Comparison of ENCODE assay signal across 30 cellular contexts in genomic region chr1:172168597-172168872, GRCh38.
DNase-seq lines count a peak whose midpoint lies in the region; ATAC-seq and TF ChIP-seq lines count a peak whose summit lies in the region.
"Had no signal": no experiment of that assay in that cellular context is flagged by ENCODE, and none has a peak within 500 bp of the region (broad histone marks: within the 10 kb centered on the region; RNA-seq: fewer than 3 reads in every experiment).

No MANE protein-coding gene starts in this region.

- H3K9me3 ChIP-seq in BE2C (no peaks in the 10 kb centered on the region), MG63 (no peaks in the 10 kb centered on the region)
- H3K9me3 ChIP-seq: BLaER1 treated with 17β-estradiol and CSF1 and Interleukin-3, amounts not matched to agents 10 nM and 100 nM; SJCRH30; spleen; tibial nerve had no signal

- peak overlapping the region; percentile 61 to 88 (median 76) for H3K27ac Mint-ChIP-seq in brain
- peak overlapping the region; percentile 95 to 96 (median 95) for H3K27ac Mint-ChIP-seq in nephron
- H3K27ac Mint-ChIP-seq: activated naive CD4-positive, alpha-beta T cell treated with anti-CD3 and anti-CD28 coated beads, Interleukin-2, amount 50 U/mL, for 72 hours; endodermal cell; stimulated activated naive CD8-positive, alpha-beta T cell treated with anti-CD3 and anti-CD28 coated beads, Interleukin-15, Interleukin-2, amounts not matched to agents 100 ng/mL and 50 ng/mL, for 24 hours; T-cell had no signal

- H3K9me3 Mint-ChIP-seq in brain (peaks cover 0 to 2% (median 0%) of the 10 kb centered on the region in 5 experiments), nephron (no peaks in the 10 kb centered on the region)
- H3K9me3 Mint-ChIP-seq: activated naive CD4-positive, alpha-beta T cell treated with anti-CD3 and anti-CD28 coated beads, Interleukin-2, amount 50 U/mL, for 72 hours; endodermal cell; neural crest cell; stimulated activated naive CD8-positive, alpha-beta T cell treated with anti-CD3 and anti-CD28 coated beads, Interleukin-15, Interleukin-2, amounts not matched to agents 100 ng/mL and 50 ng/mL, for 24 hours; T-cell had no signal

- no peak for TF ChIP-seq CTCF in BE2C (IDR thresholded peaks at IDR 0.05; ENCODE audit: low read depth, low read length)
- TF ChIP-seq CTCF in brain (conservative IDR thresholded peaks at IDR 0.05) = no peak
- no peak for TF ChIP-seq CTCF in nephron (IDR thresholded peaks at IDR 0.05; ENCODE audit: unreplicated experiment in 3 of 3)

- no peaks in the 10 kb centered on the region; the same call in 1 of the 2 replicates for H3K4me1 ChIP-seq in BE2C
- H3K4me1 ChIP-seq: parathyroid adenoma had no signal

- H3K4me3 ChIP-seq in BE2C (ENCODE audit: low read depth, low read length) (no peak overlapping the region), MG63 (no peak overlapping the region)
- H3K4me3 ChIP-seq: BLaER1 treated with 17β-estradiol and CSF1 and Interleukin-3, amounts not matched to agents 10 nM and 100 nM; SJCRH30; spleen; tibial nerve had no signal

- H3K27me3 ChIP-seq in BE2C (no peaks in the 10 kb centered on the region), MG63 (no peaks in the 10 kb centered on the region)
- H3K27me3 ChIP-seq: BLaER1 treated with 17β-estradiol and CSF1 and Interleukin-3, amounts not matched to agents 10 nM and 100 nM; foreskin keratinocyte; SJCRH30; spleen; tibial nerve had no signal

- H3K4me3 Mint-ChIP-seq in brain = peak overlapping the region in 1 of 5 experiments; percentile 34
- H3K4me3 Mint-ChIP-seq in nephron = no peak overlapping the region
- H3K4me3 Mint-ChIP-seq: endodermal cell; neural crest cell; stimulated activated naive CD8-positive, alpha-beta T cell treated with anti-CD3 and anti-CD28 coated beads, Interleukin-15, Interleukin-2, amounts not matched to agents 100 ng/mL and 50 ng/mL, for 24 hours; T-cell had no signal

- ATAC-seq in GM19438 (IDR thresholded peaks at IDR 0.05; ENCODE audit: low read depth, unreplicated experiment) (peak; percentile 53), HG02763 (IDR thresholded peaks at IDR 0.05; ENCODE audit: unreplicated experiment) (no peak), HG03432 (IDR thresholded peaks at IDR 0.05; ENCODE audit: unreplicated experiment) (no peak)
- ATAC-seq: activated naive CD4-positive, alpha-beta T cell treated with anti-CD3 and anti-CD28 coated beads, Interleukin-2, amount 50 U/mL, for 72 hours; esophagus mucosa; foreskin keratinocyte; HepG2; T-cell had no signal

- H3K4me1 Mint-ChIP-seq in brain (peaks cover 40% of the 10 kb centered on the region), nephron (peaks cover 39% of the 10 kb centered on the region)
- H3K4me1 Mint-ChIP-seq: endodermal cell, neural crest cell had no signal

- DNase-seq in BE2C = peak; percentile 8
- DNase-seq in MG63 = no peak
- DNase-seq in activated effector memory CD4-positive, alpha-beta T cell treated with Interleukin-2 at 50 U/mL for 16 hours = no peak
- DNase-seq: activated CD4-positive, alpha-beta T cell treated with anti-CD3 and anti-CD28 coated beads for 48 hours; activated T-cell treated with anti-CD3 and anti-CD28 coated beads for 4 hours; DMS153; endodermal cell; Karpas-422; MV-4-11; NCI-H2107; retina; spleen; stimulated activated CD8-positive, alpha-beta memory T cell treated with anti-CD3 and anti-CD28 coated beads, Interleukin-4, amount 100 ng/mL, for 48 hours; T-cell; WERI-Rb-1 had no signal

- H3K36me3 Mint-ChIP-seq in brain (no peaks in the 10 kb centered on the region), nephron (ENCODE audit: low read depth) (no peaks in the 10 kb centered on the region)
- H3K36me3 Mint-ChIP-seq: activated naive CD4-positive, alpha-beta T cell treated with anti-CD3 and anti-CD28 coated beads, Interleukin-2, amount 50 U/mL, for 72 hours had no signal

- H3K36me3 ChIP-seq in BE2C (no peaks in the 10 kb centered on the region), MG63 (no peaks in the 10 kb centered on the region)
- H3K36me3 ChIP-seq: BLaER1 treated with 17β-estradiol and CSF1 and Interleukin-3, amounts not matched to agents 10 nM and 100 nM; SJCRH30; spleen; tibial nerve; WERI-Rb-1 had no signal

- H3K27me3 Mint-ChIP-seq in brain = no peaks in the 10 kb centered on the region
- no peaks in the 10 kb centered on the region for H3K27me3 Mint-ChIP-seq in nephron (ENCODE audit: low read depth)
